28 cellular contexts compared by ENCODE assay signal in genomic region chr7:158754746-158755444, GRCh38. TPM values are rescaled to one million over a fixed set of nuclear protein-coding genes. Genes with fewer than 3 reads are reported as not detected.
DNase-seq lines count a peak whose midpoint lies in the region; ATAC-seq, FAIRE-seq and TF ChIP-seq lines count a peak whose summit lies in the region.
"Had no signal": no experiment of that assay in that cellular context is flagged by ENCODE, and none has a peak within 500 bp of the region (broad histone marks: within the 10 kb centered on the region; RNA-seq: fewer than 3 reads in every experiment).

No MANE protein-coding gene starts in this region.

- FAIRE-seq in endothelial cell of umbilical vein (lab: Jason Lieb, UNC) = no peak
- FAIRE-seq: G401.6 had no signal

- H3K4me1 Mint-ChIP-seq in activated T-cell treated with anti-CD3 and anti-CD28 coated beads, Interleukin-2, amount 50 U/mL, for 24 hours (ENCODE audit: low read depth) = peaks cover 19% of the 10 kb centered on the region
- H3K4me1 Mint-ChIP-seq in activated CD8-positive, alpha-beta memory T cell treated with anti-CD3 and anti-CD28 coated beads, Interleukin-2, amount 10 ng/mL, durations not matched to agents 7 days and 5 days = no peaks in the 10 kb centered on the region
- H3K4me1 Mint-ChIP-seq: central memory CD8-positive, alpha-beta T cell; neural progenitor cell had no signal

- H3K27ac ChIP-seq in RWPE1 (peak overlapping the region; percentile 52; the same call in 1 of the 2 replicates), endothelial cell of umbilical vein (ENCODE audit: insufficient read depth, low read depth, low read length) (no peak overlapping the region), mesodermal cell (ENCODE audit: low read depth, low read length, severe bottlenecking) (peak overlapping the region; percentile 51)
- H3K27ac ChIP-seq: ascending aorta, left lung, neural progenitor cell, transverse colon had no signal

- dilution Hi-C loops in endothelial cell of umbilical vein (cut with MboI; ENCODE audit: extremely low pct_ligation_motif_present, low sequenced_read_pairs) = no loop called here

- peak overlapping the region; percentile 24 for H3K27ac Mint-ChIP-seq in activated T-cell treated with anti-CD3 and anti-CD28 coated beads, Interleukin-2, amount 50 U/mL, for 24 hours
- no peak overlapping the region for H3K27ac Mint-ChIP-seq in activated CD8-positive, alpha-beta memory T cell treated with anti-CD3 and anti-CD28 coated beads, Interleukin-2, amount 10 ng/mL, durations not matched to agents 7 days and 5 days
- H3K27ac Mint-ChIP-seq: activated naive CD8-positive, alpha-beta T cell; HFFc6; neural progenitor cell; progenitor cell of endocrine pancreas had no signal

- 87 to 91% methylated on average over 11 of the region's 11 CpGs for WGBS in mesodermal cell (ENCODE audit: insufficient coverage in 2 of 2), 2 experiments

- H2AFZ ChIP-seq in endothelial cell of umbilical vein (ENCODE audit: low read depth, low read length) = no peak overlapping the region
- H2AFZ ChIP-seq: neural progenitor cell had no signal

- POLR2A ChIA-PET in RWPE1 (lab: Yijun Ruan, JAX; ENCODE audit: low non-redundant PET) = no interaction called here
- POLR2A ChIA-PET in endothelial cell of umbilical vein (lab: Charles Lee) = no interaction called here

- H3K4me3 ChIP-seq in endothelial cell of umbilical vein (replicated peaks in 1 of 3; ENCODE audit: insufficient read depth in 1 of 3, low read depth in 1 of 3, low read length in 3 of 3) (no peak overlapping the region), mesodermal cell (ENCODE audit: extremely low read depth, insufficient read depth, low read length, poor library complexity, severe bottlenecking) (no peak overlapping the region)
- H3K4me3 ChIP-seq: ascending aorta, left lung, MG63, neural progenitor cell, transverse colon had no signal

- no peaks in the 10 kb centered on the region for H3K27me3 ChIP-seq in endothelial cell of umbilical vein (ENCODE audit: control insufficient read depth in 2 of 2, insufficient read depth in 2 of 2, low read length in 2 of 2)
- H3K27me3 ChIP-seq: ascending aorta, left lung, MG63, neural progenitor cell, transverse colon had no signal

- no peaks in the 10 kb centered on the region for H3K9me3 Mint-ChIP-seq in activated T-cell treated with anti-CD3 and anti-CD28 coated beads, Interleukin-2, amount 50 U/mL, for 24 hours
- H3K9me3 Mint-ChIP-seq in activated CD8-positive, alpha-beta memory T cell treated with anti-CD3 and anti-CD28 coated beads, Interleukin-2, amount 10 ng/mL, durations not matched to agents 7 days and 5 days (ENCODE audit: low read depth) = no peaks in the 10 kb centered on the region
- H3K9me3 Mint-ChIP-seq: CD4-positive, alpha-beta memory T cell; central memory CD8-positive, alpha-beta T cell; HFFc6; neural progenitor cell had no signal

- H3K36me3 Mint-ChIP-seq in activated T-cell treated with anti-CD3 and anti-CD28 coated beads, Interleukin-2, amount 50 U/mL, for 24 hours (ENCODE audit: low read depth) = peaks cover 75% of the 10 kb centered on the region
- H3K36me3 Mint-ChIP-seq in activated CD8-positive, alpha-beta memory T cell treated with anti-CD3 and anti-CD28 coated beads, Interleukin-2, amount 10 ng/mL, durations not matched to agents 7 days and 5 days = peaks cover 41% of the 10 kb centered on the region

- H3K79me2 ChIP-seq in endothelial cell of umbilical vein (ENCODE audit: control insufficient read depth, insufficient read depth, low read length) = no peaks in the 10 kb centered on the region

- BruUV-seq in endothelial cell of umbilical vein (replicated peaks; lab: Mats Ljungman, UMichigan) = no TSS peak

- no peak for ATAC-seq in GM19351 (IDR thresholded peaks at IDR 0.05; ENCODE audit: unreplicated experiment)
- ATAC-seq in activated CD8-positive, alpha-beta memory T cell treated with anti-CD3 and anti-CD28 coated beads, Interleukin-2, amount 10 ng/mL, durations not matched to agents 7 days and 5 days = no peak
- ATAC-seq: left lung had no signal

- H3K4me2 ChIP-seq in endothelial cell of umbilical vein (ENCODE audit: insufficient read depth, low read length) = no peak overlapping the region
- H3K4me2 ChIP-seq: neural progenitor cell had no signal

- CTCF ChIA-PET in RWPE1 (lab: Yijun Ruan, JAX) (interaction anchor here (0.5 kb wide), 1 partner anchor 10 kb away, joined by 4 read pairs; no protein-coding TSS in a partner anchor), endothelial cell of umbilical vein (lab: Charles Lee) (interaction anchor here (2.1 kb wide), 1 partner anchor 59 kb away, joined by 4 read pairs; no protein-coding TSS in a partner anchor)
- CTCF ChIA-PET in activated CD8-positive, alpha-beta memory T cell treated with anti-CD3 and anti-CD28 coated beads, Interleukin-2, amount 10 ng/mL, durations not matched to agents 7 days and 5 days (lab: Charles Lee) = interaction anchor here (1.6 kb wide), 1 partner anchor 222 kb away, joined by 3 read pairs; no protein-coding TSS in a partner anchor

- H3K9me3 ChIP-seq in endothelial cell of umbilical vein (replicated peaks; ENCODE audit: control insufficient read depth, insufficient read depth, low read length) (no peaks in the 10 kb centered on the region), mesodermal cell (ENCODE audit: control insufficient read depth, low read length) (no peaks in the 10 kb centered on the region)
- H3K9me3 ChIP-seq: ascending aorta, left lung, MG63, transverse colon had no signal

- H3K9me1 ChIP-seq in endothelial cell of umbilical vein (replicated peaks; ENCODE audit: control insufficient read depth, extremely low read depth, insufficient read depth, low read length) = no peaks in the 10 kb centered on the region

- TF ChIP-seq POLR2A in endothelial cell of umbilical vein (IDR thresholded peaks at IDR 0.05; ENCODE audit: low read depth, low read length) = no peak

- H3K27me3 Mint-ChIP-seq in activated T-cell treated with anti-CD3 and anti-CD28 coated beads, Interleukin-2, amount 50 U/mL, for 24 hours = no peaks in the 10 kb centered on the region
- no peaks in the 10 kb centered on the region for H3K27me3 Mint-ChIP-seq in activated CD8-positive, alpha-beta memory T cell treated with anti-CD3 and anti-CD28 coated beads, Interleukin-2, amount 10 ng/mL, durations not matched to agents 7 days and 5 days
- H3K27me3 Mint-ChIP-seq: activated naive CD8-positive, alpha-beta T cell; CD4-positive, alpha-beta memory T cell; central memory CD8-positive, alpha-beta T cell; progenitor cell of endocrine pancreas had no signal

- H3K4me3 Mint-ChIP-seq in activated T-cell treated with anti-CD3 and anti-CD28 coated beads, Interleukin-2, amount 50 U/mL, for 24 hours = no peak overlapping the region
- no peak overlapping the region for H3K4me3 Mint-ChIP-seq in activated CD8-positive, alpha-beta memory T cell treated with anti-CD3 and anti-CD28 coated beads, Interleukin-2, amount 10 ng/mL, durations not matched to agents 7 days and 5 days
- H3K4me3 Mint-ChIP-seq: activated naive CD8-positive, alpha-beta T cell; CD4-positive, alpha-beta memory T cell; central memory CD8-positive, alpha-beta T cell; HFFc6; neural progenitor cell had no signal

- peaks cover 2 to 10% of the 10 kb centered on the region in 2 experiments for H3K36me3 ChIP-seq in endothelial cell of umbilical vein (ENCODE audit: control insufficient read depth in 2 of 2, extremely low read depth in 1 of 2, insufficient read depth in 2 of 2, low read length in 2 of 2)
- peaks cover 51% of the 10 kb centered on the region for H3K36me3 ChIP-seq in mesodermal cell (ENCODE audit: control insufficient read depth, insufficient read depth, low read length)
- H3K36me3 ChIP-seq: neural progenitor cell had no signal

- TF ChIP-seq CTCF in RWPE1 (conservative IDR thresholded peaks at IDR 0.05; ENCODE audit: low read depth) = no peak
- TF ChIP-seq CTCF in endothelial cell of umbilical vein (IDR thresholded peaks at IDR 0.05; ENCODE audit: extremely low read depth in 1 of 2, insufficient read depth in 1 of 2, low read depth in 1 of 2, low read length in 2 of 2) = no peak

- H4K20me1 ChIP-seq in endothelial cell of umbilical vein (replicated peaks; ENCODE audit: control insufficient read depth, extremely low read depth, insufficient read depth, low read length) = no peaks in the 10 kb centered on the region

- H3K4me1 ChIP-seq in endothelial cell of umbilical vein (ENCODE audit: control insufficient read depth, extremely low read depth, insufficient read depth, low read length) (peaks cover 6% of the 10 kb centered on the region), mesodermal cell (ENCODE audit: control insufficient read depth, insufficient read depth, low read length, poor library complexity, severe bottlenecking) (peaks cover 13% of the 10 kb centered on the region)
- H3K4me1 ChIP-seq: ascending aorta, left lung, neural progenitor cell, transverse colon had no signal

- no peak for DNase-seq in activated T-cell treated with anti-CD3 and anti-CD28 coated beads, Interleukin-2, amount 50 U/mL, for 24 hours
- DNase-seq in activated T-cell treated with anti-CD3 and anti-CD28 coated beads, Interleukin-2, amount 50 U/mL, for 1 hour = no peak
- DNase-seq in RWPE1 (ENCODE audit: low spot score) (no peak), endothelial cell of umbilical vein (ENCODE audit: low read depth, low spot score) (peak; percentile 35), midbrain (lab: John Stamatoyannopoulos, UW) (no peak)
- no peak for DNase-seq in activated CD8-positive, alpha-beta memory T cell treated with anti-CD3 and anti-CD28 coated beads, Interleukin-2, amount 10 ng/mL, durations not matched to agents 7 days and 5 days
- DNase-seq: 8988T; activated CD4-positive, CD25-positive, alpha-beta regulatory T cell treated with anti-CD3 and anti-CD28 coated beads, Interleukin-2, amount 50 U/mL, for 72 hours; activated CD8-positive, alpha-beta memory T cell treated with anti-CD3 and anti-CD28 coated beads for 24 hours; CD4-positive, alpha-beta memory T cell; DMS 273 treated with DMSO at 0.1 percent for 48 hours; foreskin fibroblast; HFFc6; left lung; MG63; NCI-H1417; NCI-H2081 treated with DMSO at 0.1 percent for 48 hours; SIG-M5; stimulated activated CD8-positive, alpha-beta memory T cell treated with anti-CD3 and anti-CD28 coated beads, Interleukin-4, amount 100 ng/mL, for 48 hours; transverse colon had no signal

- H3K9ac ChIP-seq in endothelial cell of umbilical vein (replicated peaks; ENCODE audit: extremely low read depth, insufficient read depth, low read length) = no peak overlapping the region
- H3K9ac ChIP-seq: neural progenitor cell had no signal

- intact Hi-C loops in endothelial cell of umbilical vein (cut with micrococcal nuclease) = no loop called here

RNA-seq across cellular contexts. Expression of gene NCAPG2, which starts 50.3 kb away (rescaled TPM):
- 62.3 and 66.9 TPM in 2 replicates for total RNA-seq in endothelial cell of umbilical vein
- 15.5 and 19.2 TPM in 2 replicates for polyA plus RNA-seq in endothelial cell of umbilical vein
- polyA plus RNA-seq in endothelial cell of umbilical vein (2011; cell fraction: cytosol; rRNA removed) = 27.6 and 28.3 TPM in 2 replicates
- polyA plus RNA-seq in endothelial cell of umbilical vein (2011; cell fraction: nucleus; rRNA removed) = 46.2 and 61.6 TPM in 2 replicates
- 19.8 and 34.6 TPM in 2 replicates for polyA plus RNA-seq in endothelial cell of umbilical vein (2012)
- polyA minus RNA-seq in endothelial cell of umbilical vein = 64.7 and 83.6 TPM in 2 replicates
- polyA minus RNA-seq in endothelial cell of umbilical vein (2011; cell fraction: cytosol; rRNA and poly(A)+ RNA removed) = 44.4 TPM
- polyA minus RNA-seq in endothelial cell of umbilical vein (2011; cell fraction: nucleus; rRNA and poly(A)+ RNA removed) = 44.0 and 61.6 TPM in 2 replicates
- polyA plus RNA-seq in mesodermal cell (2013, experiment 1 of 2) = 37.3 TPM
- 38.9 TPM for polyA plus RNA-seq in mesodermal cell (2013, experiment 2 of 2)
- total RNA-seq in activated CD8-positive, alpha-beta memory T cell treated with anti-CD3 and anti-CD28 coated beads, Interleukin-2, amount 10 ng/mL, durations not matched to agents 7 days and 5 days = 100 to 1,000 TPM; 146 to 182 TPM
